ENCODE assay signal across 6 cellular contexts in genomic region chr17:4898927-4899326, GRCh38. TPM values are rescaled to one million over a fixed set of nuclear protein-coding genes. Genes with fewer than 3 reads are reported as not detected.
DNase-seq lines count a peak whose midpoint lies in the region; ATAC-seq and TF ChIP-seq lines count a peak whose summit lies in the region.

No MANE protein-coding gene starts in this region.

- H3K9me3 ChIP-seq in ovary (no peaks in the 10 kb centered on the region), HAP-1 (no peaks in the 10 kb centered on the region)

- H3K4me1 ChIP-seq in ovary (ENCODE audit: insufficient read depth) (peaks cover 11% of the 10 kb centered on the region), HAP-1 (no peaks in the 10 kb centered on the region)

- H3K4me3 ChIP-seq in cardiac fibroblast (replicated peaks in 1 of 2; ENCODE audit: low read depth in 2 of 2, low read length in 2 of 2) (peak overlapping the region; percentile 54), ovary (peak overlapping the region; percentile 39), HAP-1 (no peak overlapping the region)

- no peak for TF ChIP-seq CTCF in cardiac fibroblast (IDR thresholded peaks at IDR 0.05; ENCODE audit: low read depth, low read length)
- no peak for TF ChIP-seq CTCF in ovary (IDR thresholded peaks at IDR 0.05)

- no peaks in the 10 kb centered on the region for H3K27me3 ChIP-seq in ovary
- no peaks in the 10 kb centered on the region for H3K27me3 ChIP-seq in HAP-1 (ENCODE audit: low read depth)

- H3K36me3 ChIP-seq in ovary (no peaks in the 10 kb centered on the region), HAP-1 (replicated peaks) (peaks cover 21% of the 10 kb centered on the region)

- no peak for DNase-seq in cardiac fibroblast (ENCODE audit: low read depth in 2 of 2)
- peak in 2 of 5 donors; percentile 47 to 77 for DNase-seq in ovary
- DNase-seq in HAP-1 (ENCODE audit: low spot score in 2 of 2), result no peak
- no peak for DNase-seq in Kasumi-1 (lab: John Stamatoyannopoulos, UW)
- DNase-seq in stimulated activated CD4-positive, alpha-beta T cell treated with anti-CD3 and anti-CD28 coated beads, Interleukin-15, amount 100 ng/mL, for 24 hours, result no peak

- intact Hi-C loops in ovary (cut with DNase I), result loop anchor here in 1 of 4 donors (5.0 kb wide), 1 partner anchor 167 kb away; the partner anchor contains the start of gene MED11

- H3K27ac ChIP-seq in ovary, result peak overlapping the region; percentile 66 to 77

- no peak for TF ChIP-seq EP300 in ovary (IDR thresholded peaks at IDR 0.05)

- no peak for TF ChIP-seq POLR2A in ovary (IDR thresholded peaks at IDR 0.05)

- 8 to 19% (median 12%) methylated on average over 32 to 34 of the region's 34 CpGs for WGBS in ovary, 3 donors

- peak; percentile 3 for ATAC-seq in GM21528 (IDR thresholded peaks at IDR 0.05; ENCODE audit: low FRiP score, unreplicated experiment)

- in situ Hi-C loops in HAP-1 (cut with MboI; ENCODE audit: low sequenced_read_pairs), result no loop called here

RNA-seq across cellular contexts. Expression of gene C17orf107, which starts 0.4 kb away (rescaled TPM):
- total RNA-seq in ovary, result 10 to 100 TPM in 2 of 7 donors, 1 to 10 TPM in 5; 6.0 to 11.8 (median 8.6) TPM
- 1 to 10 TPM; 1.1 to 4.4 TPM for polyA plus RNA-seq in ovary

RNA-seq across cellular contexts. Expression of gene CHRNE, which starts 4.0 kb away (rescaled TPM):
- 1 to 10 TPM in 4 of 7 donors, under 1 TPM in 3; 0.34 to 1.4 (median 1.0) TPM for total RNA-seq in ovary
- 1 to 10 TPM in 1 of 2 donors, under 1 TPM in 1; 0.53 to 1.1 TPM for polyA plus RNA-seq in ovary

RNA-seq across cellular contexts. Expression of gene GP1BA, which starts 33.1 kb away (rescaled TPM):
- total RNA-seq in ovary, result under 1 TPM in 1 of 7 donors, not detected in 6; 0.10 TPM
- polyA plus RNA-seq in ovary, result under 1 TPM in 1 of 2 donors, not detected in 1; 0.04 TPM

RNA-seq across cellular contexts. Expression of gene SLC25A11, which starts 40.9 kb away (rescaled TPM):
- 10 to 100 TPM; 18.7 to 55.4 (median 42.3) TPM for total RNA-seq in ovary
- 10 to 100 TPM; 12.7 to 44.1 TPM for polyA plus RNA-seq in ovary

RNA-seq across cellular contexts. Expression of gene RNF167, which starts 41.1 kb away (rescaled TPM):
- 10 to 100 TPM; 22.7 to 89.6 (median 78.1) TPM for total RNA-seq in ovary
- polyA plus RNA-seq in ovary, result 100 to 1,000 TPM in 1 of 2 donors, 10 to 100 TPM in 1; 91.8 to 221 TPM
